Comparison of ENCODE assay signal across 8 cellular contexts in the genomic region with DNA sequence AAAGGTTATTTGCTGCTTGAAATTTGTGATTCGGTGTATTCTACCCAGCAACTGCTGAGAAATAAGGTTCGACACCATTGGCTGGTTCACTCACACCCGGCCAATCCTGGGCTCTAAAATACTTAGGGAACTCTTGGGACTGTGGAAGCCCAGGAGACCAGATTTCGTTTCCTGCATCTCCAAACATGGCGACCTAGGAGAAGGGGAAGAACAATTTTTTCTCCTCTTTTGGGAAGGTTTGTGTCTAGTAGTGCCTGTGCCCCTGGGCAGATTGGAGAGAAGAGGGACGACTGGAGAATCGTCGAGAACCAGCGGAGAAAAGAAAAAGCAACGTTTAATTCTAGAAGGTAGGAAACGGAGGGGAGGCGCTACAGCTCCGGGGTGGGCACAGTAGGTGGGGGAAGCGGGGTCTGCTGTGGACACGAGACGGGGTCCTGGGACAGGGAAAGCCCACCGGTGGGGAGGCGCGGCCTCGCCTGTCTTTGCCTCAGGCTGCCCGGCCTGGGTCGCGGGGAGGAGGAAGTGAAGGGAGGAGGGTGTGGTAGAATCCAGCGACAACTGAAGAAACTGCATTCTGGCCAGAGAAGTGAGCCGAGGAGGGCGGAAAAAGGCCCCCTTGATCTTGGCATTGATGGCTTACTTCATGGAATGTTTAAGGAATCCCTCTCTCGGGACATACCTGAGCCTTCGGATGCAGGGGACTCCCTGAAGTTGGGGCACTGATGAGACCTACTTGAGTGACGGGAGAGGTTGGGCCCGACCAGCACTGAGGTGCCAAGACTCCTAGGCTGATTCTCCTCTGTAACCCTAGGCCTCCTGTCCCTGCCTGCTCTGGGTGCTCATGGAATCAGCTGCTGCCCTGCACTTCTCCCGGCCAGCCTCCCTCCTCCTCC. TPM values are rescaled to one million over a fixed set of nuclear protein-coding genes. Genes with fewer than 3 reads are reported as not detected.
DNase-seq lines count a peak whose midpoint lies in the region; ATAC-seq and TF ChIP-seq lines count a peak whose summit lies in the region.

A gene (plus strand): TSS at position 160 of the 893 bp plus-strand sequence. CDS start 682 bp downstream, at position 842.

- ATAC-seq in HG02852 (IDR thresholded peaks at IDR 0.05; ENCODE audit: unreplicated experiment) (peak; percentile 96), T-cell (replicated peaks in 1 of 4) (peak; percentile 94 to 99 (median 96)), left cardiac atrium (peak; percentile 99 to 100)

- peaks cover 61 to 73% (median 66%) of the 10 kb centered on the region in 3 donors for H3K4me1 Mint-ChIP-seq in T-cell

- POLR2A ChIA-PET in T-cell (lab: Charles Lee), result no interaction called here

- WGBS in urinary bladder, result under 1% methylated on average over 31 of the region's 31 CpGs

- CTCF ChIA-PET in T-cell (lab: Charles Lee), result no interaction called here

- H3K9me3 Mint-ChIP-seq in T-cell, result no peaks in the 10 kb centered on the region

- peak within 1 kb of the TSS; percentile 97 to 99 (median 98) for H3K4me3 Mint-ChIP-seq in T-cell

- H3K4me3 ChIP-seq in urinary bladder (ENCODE audit: low read depth, low read length), result peak within 1 kb of the TSS; percentile 81

- intact Hi-C loops in left cardiac atrium (cut with DNase I), result no loop called here

- no peaks in the 10 kb centered on the region for H3K27me3 Mint-ChIP-seq in T-cell

- in situ Hi-C loops in GM13976 (cut with MboI; ENCODE audit: low sequenced_read_pairs, unreplicated experiment), result no loop called here

- H3K27ac ChIP-seq in urinary bladder (ENCODE audit: low read depth), result peak within 1 kb of the TSS; percentile 95

- H3K36me3 ChIP-seq in urinary bladder (ENCODE audit: insufficient read depth), result peaks cover under 1% of the 10 kb centered on the region

- H3K27ac Mint-ChIP-seq in T-cell, result peak within 1 kb of the TSS; percentile 96 to 98

- peaks cover 43% of the 10 kb centered on the region for H3K36me3 Mint-ChIP-seq in T-cell

- peaks cover 3% of the 10 kb centered on the region for H3K4me1 ChIP-seq in urinary bladder (ENCODE audit: insufficient read depth)

- DNase-seq in GM13976 (ENCODE audit: low spot score) (peak; percentile 86), NCI-H1436 (lab: John Stamatoyannopoulos, UW) (peak; percentile 80), T-cell (peak; percentile 35 to 76 (median 58)), amygdala (lab: John Stamatoyannopoulos, UW) (peak; percentile 5 to 97 (median 71)), left cardiac atrium (peak; percentile 80), pons (ENCODE audit: low spot score) (peak; percentile 99)

- TF ChIP-seq CTCF in GM13976 (IDR thresholded peaks at IDR 0.05; ENCODE audit: borderline replicate concordance, control extremely low read depth, extremely low read depth, insufficient read depth, missing control alignments), result no peak

RNA-seq across cellular contexts. Expression of the gene that starts here (rescaled TPM):
- 10 to 100 TPM; 36.1 to 53.4 (median 47.9) TPM for total RNA-seq in T-cell
- total RNA-seq in left cardiac atrium, result 10 to 100 TPM; 16.1 to 19.1 TPM
- total RNA-seq in urinary bladder, result 15.8 TPM
- polyA plus RNA-seq in urinary bladder, result 38.0 TPM

Comparison
In these comparisons a context has a peak if more than half of its experiments do, and no peak if none do; other contexts are left out.
1. Peak in every context shown above with its lines: DNase-seq, ATAC-seq, H3K4me3 ChIP-seq and H3K27ac ChIP-seq.